ENCODE assay signal across 26 cellular contexts in the genomic region with DNA sequence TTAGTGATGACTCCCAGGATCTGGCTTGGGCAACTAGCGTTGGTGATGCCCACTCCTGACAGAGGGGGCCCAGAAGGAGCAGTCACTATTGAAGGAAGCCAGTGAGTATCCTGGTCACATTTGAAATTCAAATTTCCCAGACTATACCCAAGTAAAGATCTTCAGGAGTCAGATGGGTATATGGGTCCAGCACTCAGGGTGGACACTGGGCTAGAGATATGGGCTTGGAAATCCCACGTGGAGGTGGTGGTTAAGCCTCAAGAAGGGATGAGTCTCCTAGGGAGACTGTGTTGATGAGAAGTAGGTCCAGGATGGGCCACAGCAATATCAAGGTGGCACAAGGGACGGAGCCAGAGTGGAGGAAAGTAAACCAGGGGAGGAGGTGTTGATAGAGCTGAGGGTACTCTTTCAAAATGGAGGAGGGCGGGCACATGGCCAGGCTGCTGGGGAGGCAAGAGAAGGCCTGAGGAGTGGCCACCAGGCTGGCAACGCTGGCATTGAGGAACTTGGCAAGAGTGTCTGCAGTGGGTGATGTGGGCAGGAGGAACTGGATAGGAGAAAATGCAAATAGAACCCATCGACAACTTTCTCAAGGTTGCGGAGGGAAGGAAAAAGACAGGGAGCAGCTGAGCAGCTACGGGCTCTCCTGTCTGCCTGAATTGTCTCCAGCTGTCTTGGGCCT. TPM values are rescaled to one million over a fixed set of nuclear protein-coding genes. Genes with fewer than 3 reads are reported as not detected.
"Had no signal": no experiment of that assay in that cellular context is flagged by ENCODE, and none has a peak within 500 bp of the region (broad histone marks: within the 10 kb centered on the region; RNA-seq: fewer than 3 reads in every experiment).

No MANE protein-coding gene starts in this region.

- H3K4me3 ChIP-seq: adrenal gland, K562, SJSA1 had no signal

- H3K36me3 ChIP-seq: adrenal gland had no signal

- H3K36me3 Mint-ChIP-seq: activated naive CD8-positive, alpha-beta T cell treated with anti-CD3 and anti-CD28 coated beads, Interleukin-2, amount 10 ng/mL, durations not matched to agents 7 days and 5 days had no signal

- H3K27ac ChIP-seq: adrenal gland, RWPE1, SJSA1 had no signal

- H3K27ac Mint-ChIP-seq: activated naive CD8-positive, alpha-beta T cell treated with anti-CD3 and anti-CD28 coated beads, Interleukin-2, amount 10 ng/mL, durations not matched to agents 7 days and 5 days had no signal

- ATAC-seq: activated CD4-positive, CD25-positive, alpha-beta regulatory T cell treated with anti-CD3 and anti-CD28 coated beads, Interleukin-2, amount 50 U/mL, for 24 hours; K562; Panc1; SK-N-SH treated with all-trans-retinoic acid at 6 μM for 48 hours had no signal

- DNase-seq: activated CD4-positive, alpha-beta T cell treated with anti-CD3 and anti-CD28 coated beads for 4 hours; activated CD4-positive, alpha-beta T cell treated with anti-CD3 and anti-CD28 coated beads, Interleukin-2, amount 50 U/mL, for 4 hours; activated naive CD4-positive, alpha-beta T cell treated with anti-CD3 and anti-CD28 coated beads, Interleukin-2, amount 50 U/mL, for 16 hours; activated naive CD8-positive, alpha-beta T cell treated with anti-CD3 and anti-CD28 coated beads, Interleukin-2, amount 10 ng/mL, durations not matched to agents 7 days and 5 days; activated T-cell treated with anti-CD3 and anti-CD28 coated beads, Interleukin-2, amount 50 U/mL, for 1 hour; adrenal gland; anterior cingulate cortex; Karpas-422; MM.1S; NCI-H1105 treated with DMSO at 0.1 percent for 48 hours; NCI-H1436 treated with DMSO at 0.1 percent for 48 hours; NCI-H187; NCI-H2081; NCI-H510A treated with DMSO at 0.1 percent for 48 hours; NCI-H69; NK-92 treated with Interleukin-12 subunit alpha and Interleukin-12 subunit beta, amount 100 ng/mL, for 24 hours; OCI-M1; SHP77; SW 1271 had no signal

- H3K9me3 ChIP-seq: adrenal gland, SJSA1 had no signal

- H3K9me3 Mint-ChIP-seq: activated naive CD8-positive, alpha-beta T cell treated with anti-CD3 and anti-CD28 coated beads, Interleukin-2, amount 10 ng/mL, durations not matched to agents 7 days and 5 days had no signal

- H3K4me3 Mint-ChIP-seq: activated naive CD8-positive, alpha-beta T cell treated with anti-CD3 and anti-CD28 coated beads, Interleukin-2, amount 10 ng/mL, durations not matched to agents 7 days and 5 days had no signal

- H3K4me1 ChIP-seq: adrenal gland had no signal

RNA-seq across cellular contexts. Expression of a gene that starts 3.7 kb away (rescaled TPM):
- total RNA-seq: activated naive CD8-positive, alpha-beta T cell treated with anti-CD3 and anti-CD28 coated beads, Interleukin-2, amount 10 ng/mL, durations not matched to agents 7 days and 5 days; T-helper 1 cell treated with Interleukin-12 subunit alpha and Interleukin-12 subunit beta and Interleukin-4 antibody, amounts not matched to agents 30 ng/mL and 1 ng/mL, for 36 hours had no signal
